Comparison of ENCODE assay signal across 16 cellular contexts in genomic region chr6:35209081-35209480, GRCh38. TPM values are rescaled to one million over a fixed set of nuclear protein-coding genes. Genes with fewer than 3 reads are reported as not detected.
"Had no signal": no experiment of that assay in that cellular context is flagged by ENCODE, and none has a peak within 500 bp of the region (broad histone marks: within the 10 kb centered on the region; RNA-seq: fewer than 3 reads in every experiment).

No MANE protein-coding gene starts in this region.

- H3K27ac Mint-ChIP-seq: activated CD4-positive, alpha-beta T cell treated with anti-CD3 and anti-CD28 coated beads, Interleukin-2, amount 10 ng/mL, durations not matched to agents 24 days and 14 days; activated CD8-positive, alpha-beta T cell treated with anti-CD3 and anti-CD28 coated beads, Interleukin-2, amount 10 ng/mL, durations not matched to agents 7 days and 5 days; activated naive CD8-positive, alpha-beta T cell treated with anti-CD3 and anti-CD28 coated beads for 36 hours; activated T-cell treated with anti-CD3 and anti-CD28 coated beads, Interleukin-2, amount 50 U/mL, for 72 hours; stimulated activated memory B cell treated with anti-CD40 and anti-IgM and Interleukin-4, amounts not matched to agents 10 μg/mL and 1 μg/mL and 100 μg/mL, for 72 hours had no signal

- H3K27ac ChIP-seq: body of pancreas, colonic mucosa, pancreas, vagina had no signal

- H3K9me3 ChIP-seq: body of pancreas, colonic mucosa, pancreas, vagina had no signal

- H3K27me3 ChIP-seq: vagina had no signal

- H3K4me1 Mint-ChIP-seq: activated naive CD8-positive, alpha-beta T cell treated with anti-CD3 and anti-CD28 coated beads for 36 hours had no signal

- DNase-seq: activated CD4-positive, alpha-beta T cell treated with anti-CD3 and anti-CD28 coated beads, Interleukin-2, amount 10 ng/mL, durations not matched to agents 24 days and 14 days; activated CD4-positive, CD25-positive, alpha-beta regulatory T cell; activated CD8-positive, alpha-beta memory T cell treated with anti-CD3 and anti-CD28 coated beads, Interleukin-2, amount 50 U/mL, for 4 hours; activated CD8-positive, alpha-beta T cell treated with anti-CD3 and anti-CD28 coated beads, Interleukin-2, amount 10 ng/mL, durations not matched to agents 7 days and 5 days; activated naive CD8-positive, alpha-beta T cell treated with anti-CD3 and anti-CD28 coated beads for 36 hours; activated T-cell treated with anti-CD3 and anti-CD28 coated beads, Interleukin-2, amount 50 U/mL, for 72 hours; amygdala; body of pancreas; caudate nucleus; colonic mucosa; naive B cell; pancreas; stimulated activated CD4-positive, alpha-beta T cell treated with anti-CD3 and anti-CD28 coated beads, Interleukin-12 subunit alpha, Interleukin-12 subunit beta, amount 100 ng/mL, for 4 hours had no signal

- H3K4me3 Mint-ChIP-seq: activated CD4-positive, alpha-beta T cell treated with anti-CD3 and anti-CD28 coated beads, Interleukin-2, amount 10 ng/mL, durations not matched to agents 24 days and 14 days; activated CD8-positive, alpha-beta T cell treated with anti-CD3 and anti-CD28 coated beads, Interleukin-2, amount 10 ng/mL, durations not matched to agents 7 days and 5 days; activated naive CD8-positive, alpha-beta T cell treated with anti-CD3 and anti-CD28 coated beads for 36 hours; activated T-cell treated with anti-CD3 and anti-CD28 coated beads, Interleukin-2, amount 50 U/mL, for 72 hours; stimulated activated memory B cell treated with anti-CD40 and anti-IgM and Interleukin-4, amounts not matched to agents 10 μg/mL and 1 μg/mL and 100 μg/mL, for 72 hours had no signal

- H3K9me3 Mint-ChIP-seq: activated CD4-positive, alpha-beta T cell treated with anti-CD3 and anti-CD28 coated beads, Interleukin-2, amount 10 ng/mL, durations not matched to agents 24 days and 14 days; activated naive CD8-positive, alpha-beta T cell treated with anti-CD3 and anti-CD28 coated beads for 36 hours; activated T-cell treated with anti-CD3 and anti-CD28 coated beads, Interleukin-2, amount 50 U/mL, for 72 hours; naive B cell; stimulated activated memory B cell treated with anti-CD40 and anti-IgM and Interleukin-4, amounts not matched to agents 10 μg/mL and 1 μg/mL and 100 μg/mL, for 72 hours had no signal

- H3K36me3 Mint-ChIP-seq: activated naive CD8-positive, alpha-beta T cell treated with anti-CD3 and anti-CD28 coated beads for 36 hours; naive B cell; stimulated activated memory B cell treated with anti-CD40 and anti-IgM and Interleukin-4, amounts not matched to agents 10 μg/mL and 1 μg/mL and 100 μg/mL, for 72 hours had no signal

- ATAC-seq: activated CD8-positive, alpha-beta T cell treated with anti-CD3 and anti-CD28 coated beads, Interleukin-2, amount 10 ng/mL, durations not matched to agents 7 days and 5 days; body of pancreas; pancreas; stimulated activated memory B cell treated with anti-CD40 and anti-IgM and Interleukin-4, amounts not matched to agents 10 μg/mL and 1 μg/mL and 100 μg/mL, for 72 hours had no signal

RNA-seq across cellular contexts. Expression of gene SCUBE3, which starts 4.7 kb away (rescaled TPM):
- total RNA-seq: activated naive CD8-positive, alpha-beta T cell treated with anti-CD3 and anti-CD28 coated beads for 36 hours; mononuclear cell had no signal
